Comparison of ENCODE assay signal across 13 cellular contexts in the genomic region with DNA sequence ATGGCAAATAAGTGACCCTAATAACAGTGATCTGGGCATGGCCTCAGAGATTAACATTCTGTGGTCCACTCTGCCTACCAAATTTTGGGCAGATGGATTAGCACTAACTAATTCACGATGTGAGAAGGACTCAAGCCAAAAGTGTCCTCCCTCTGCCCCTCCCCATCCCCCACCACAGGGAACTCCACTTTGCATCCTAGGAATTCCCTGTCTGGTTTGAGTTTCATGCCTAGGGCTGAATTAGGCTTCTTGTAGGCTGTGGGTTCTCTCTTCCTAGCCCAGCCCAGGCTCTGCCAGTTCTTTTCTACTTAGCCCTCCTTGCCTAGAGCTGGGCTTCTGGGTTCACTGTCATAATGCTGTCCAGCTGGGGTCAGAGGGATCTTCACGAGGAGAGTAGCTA.
DNase-seq lines count a peak whose midpoint lies in the region; ATAC-seq and TF ChIP-seq lines count a peak whose summit lies in the region.
"Had no signal": no experiment of that assay in that cellular context is flagged by ENCODE, and none has a peak within 500 bp of the region (broad histone marks: within the 10 kb centered on the region; RNA-seq: fewer than 3 reads in every experiment).

No MANE protein-coding gene starts in this region.

- no peak overlapping the region for H2BK5ac ChIP-seq in neuronal stem cell (ENCODE audit: low read length)

- WGBS in neuronal stem cell (ENCODE audit: extremely low coverage in 2 of 2, insufficient read length in 2 of 2, insufficient replicate concordance in 1 of 2), 2 donors: no CpG with 5 or more reads among the region's 2 CpGs

- H3K14ac ChIP-seq in neuronal stem cell (ENCODE audit: low read length): no peak overlapping the region

- no peak overlapping the region for H3K4ac ChIP-seq in neuronal stem cell (ENCODE audit: low read length)

- H4K8ac ChIP-seq in neuronal stem cell (ENCODE audit: low read depth, low read length): no peak overlapping the region

- no peaks in the 10 kb centered on the region for H3K27me3 ChIP-seq in NT2/D1 (ENCODE audit: insufficient read depth, insufficient read length)
- no peaks in the 10 kb centered on the region for H3K27me3 ChIP-seq in fibroblast of lung (ENCODE audit: control insufficient read depth, insufficient read depth, low read length)
- no peaks in the 10 kb centered on the region for H3K27me3 ChIP-seq in neuronal stem cell (ENCODE audit: control insufficient read depth in 3 of 3, insufficient read depth in 3 of 3, low read depth in 1 of 3, low read length in 3 of 3)
- H3K27me3 ChIP-seq: upper lobe of left lung had no signal

- peaks cover 81% of the 10 kb centered on the region for H3K79me2 ChIP-seq in fibroblast of lung (ENCODE audit: control insufficient read depth, insufficient read depth, low read length)

- H3K36me3 ChIP-seq in NT2/D1 (ENCODE audit: insufficient read depth, insufficient read length, low read length) (peaks cover 60% of the 10 kb centered on the region), fibroblast of lung (ENCODE audit: control insufficient read depth, insufficient read depth, low read length) (peaks cover 6% of the 10 kb centered on the region), neuronal stem cell (replicated peaks in 1 of 2; ENCODE audit: control insufficient read depth in 2 of 2, insufficient read depth in 2 of 2, low read length in 2 of 2) (no peaks in the 10 kb centered on the region)

- H4K91ac ChIP-seq in neuronal stem cell (ENCODE audit: low read depth, low read length, poor library complexity): no peak overlapping the region

- no peak overlapping the region for H2BK120ac ChIP-seq in neuronal stem cell (ENCODE audit: low read depth, low read length)

- H4K20me1 ChIP-seq in fibroblast of lung (ENCODE audit: control insufficient read depth, extremely low read depth, insufficient read depth, low read length): no peaks in the 10 kb centered on the region

- H3K27ac ChIP-seq in fibroblast of lung (ENCODE audit: insufficient read depth, low read length): peak overlapping the region; percentile 88
- H3K27ac ChIP-seq in neuronal stem cell (replicated peaks; ENCODE audit: low read length): no peak overlapping the region

- no peak overlapping the region for H3K23ac ChIP-seq in neuronal stem cell (ENCODE audit: low read depth, low read length, poor library complexity)

- H3K4me3 ChIP-seq in AG10803 (ENCODE audit: low read length) (no peak overlapping the region), NT2/D1 (ENCODE audit: insufficient read length, low read depth) (no peak overlapping the region), fibroblast of lung (replicated peaks in 1 of 4; ENCODE audit: control extremely low read depth in 1 of 4, insufficient read depth in 1 of 4, low read depth in 3 of 4, low read length in 4 of 4) (no peak overlapping the region), neuronal stem cell (ENCODE audit: low read length in 2 of 2) (no peak overlapping the region)
- H3K4me3 ChIP-seq: upper lobe of left lung had no signal

- no peak overlapping the region for H2BK12ac ChIP-seq in neuronal stem cell (ENCODE audit: low read length)

- ATAC-seq in GM21825 (IDR thresholded peaks at IDR 0.05; ENCODE audit: unreplicated experiment): no peak
- ATAC-seq: Panc1 had no signal

- H2AFZ ChIP-seq in fibroblast of lung (ENCODE audit: low read length) (no peak overlapping the region), neuronal stem cell (ENCODE audit: low read length) (no peak overlapping the region)

- H3K18ac ChIP-seq in neuronal stem cell (ENCODE audit: low read length): peak overlapping the region; percentile 11

- H3K4me2 ChIP-seq in fibroblast of lung (ENCODE audit: extremely low read depth, insufficient read depth, low read length) (no peak overlapping the region), neuronal stem cell (ENCODE audit: insufficient read depth, low read length, poor library complexity, severe bottlenecking) (no peak overlapping the region)

- DNase-seq in AG10803 (ENCODE audit: low read depth): peak; percentile 26
- DNase-seq in NT2/D1 (ENCODE audit: low read depth, low spot score): peak; percentile 71
- DNase-seq in fibroblast of lung (ENCODE audit: low read depth in 2 of 2): no peak
- no peak for DNase-seq in neuronal stem cell (ENCODE audit: low spot score)
- DNase-seq in LoVo (ENCODE audit: low spot score): no peak
- no peak for DNase-seq in ureter (ENCODE audit: low spot score)
- DNase-seq in NCI-H2227 treated with DMSO at 0.1 percent for 48 hours (lab: John Stamatoyannopoulos, UW): no peak
- DNase-seq: activated CD4-positive, alpha-beta T cell treated with anti-CD3 and anti-CD28 coated beads, Interleukin-2, amount 50 U/mL, for 1 hour; NCI-H1417; nucleus accumbens; upper lobe of left lung had no signal

- peaks cover 3% of the 10 kb centered on the region for H3K79me1 ChIP-seq in neuronal stem cell (ENCODE audit: low read depth, low read length)

- H3K9me3 ChIP-seq in NT2/D1 (ENCODE audit: insufficient read depth, low read length): no peaks in the 10 kb centered on the region
- H3K9me3 ChIP-seq in fibroblast of lung (ENCODE audit: control insufficient read depth, insufficient read depth, low read depth, low read length): no peaks in the 10 kb centered on the region
- no peaks in the 10 kb centered on the region for H3K9me3 ChIP-seq in neuronal stem cell (replicated peaks in 1 of 2; ENCODE audit: control insufficient read depth in 2 of 2, insufficient read depth in 1 of 2, low read depth in 1 of 2, low read length in 2 of 2)
- H3K9me3 ChIP-seq: upper lobe of left lung had no signal

- H2BK15ac ChIP-seq in neuronal stem cell (ENCODE audit: low read length): no peak overlapping the region

- TF ChIP-seq CTCF in AG10803 (conservative IDR thresholded peaks at IDR 0.05; ENCODE audit: low read length): no peak
- TF ChIP-seq CTCF in fibroblast of lung (conservative IDR thresholded peaks at IDR 0.05 in 1 of 2, IDR thresholded peaks at IDR 0.05 in 1 of 2; ENCODE audit: low read depth in 1 of 2, low read length in 2 of 2): no peak

- H3K4me1 ChIP-seq in NT2/D1 (ENCODE audit: insufficient read depth, insufficient read length) (peaks cover 14% of the 10 kb centered on the region), fibroblast of lung (ENCODE audit: control insufficient read depth, extremely low read depth, insufficient read depth, low read length) (peaks cover 31% of the 10 kb centered on the region), neuronal stem cell (ENCODE audit: control insufficient read depth in 2 of 2, insufficient read depth in 1 of 2, low read depth in 1 of 2, low read length in 2 of 2) (peaks cover 1 to 3% of the 10 kb centered on the region in 2 donors)

- peak overlapping the region; percentile 26 for H3K9ac ChIP-seq in NT2/D1 (ENCODE audit: insufficient read length, low read depth)
- H3K9ac ChIP-seq in fibroblast of lung (ENCODE audit: insufficient read depth, low read length): no peak overlapping the region
- no peak overlapping the region for H3K9ac ChIP-seq in neuronal stem cell (ENCODE audit: low read depth, low read length, poor library complexity)

- H2AK5ac ChIP-seq in neuronal stem cell (ENCODE audit: low read depth, low read length): no peak overlapping the region

Comparison
In these comparisons a context has a peak if more than half of its experiments do, and no peak if none do; other contexts are left out.
1. DNase-seq: peak in AG10803 (single experiment) and NT2/D1 (single experiment); none in fibroblast of lung (0 of 2), neuronal stem cell (single experiment), LoVo (single experiment), ureter (single experiment) and NCI-H2227 treated with DMSO at 0.1 percent for 48 hours (single experiment).